In genomic region chr20:57414867-57415592, GRCh38 we compare ENCODE assay signal across 1 cellular context.
A peak's percentile ranks its signal among the peaks of the same experiment; 100 is the strongest.
TF ChIP-seq lines count a peak whose summit lies in the region.

No MANE protein-coding gene starts in this region.

TF ChIP-seq in K562, 482 proteins besides CTCF, POLR2A, EP300 and RAD21 (continued from another document and continues in another):
- no peak for TF ChIP-seq ID3 (CRISPR knock-in tag; IDR thresholded peaks at IDR 0.05)
- TF ChIP-seq ID3 (tag; IDR thresholded peaks at IDR 0.05): peak; percentile 57; the same call in 1 of the 2 replicates
- TF ChIP-seq NFYB (IDR thresholded peaks at IDR 0.05; ENCODE audit: extremely low read depth, insufficient read length): no peak
- no peak for TF ChIP-seq ZNF764 (CRISPR knock-in tag; IDR thresholded peaks at IDR 0.05; ENCODE audit: low read depth)
- peak; percentile 57; the same call in 1 of the 2 replicates for TF ChIP-seq ZBTB17 (CRISPR knock-in tag; IDR thresholded peaks at IDR 0.05)
- TF ChIP-seq FOXM1 (IDR thresholded peaks at IDR 0.05; ENCODE audit: low read depth): 0 out of 2 replicates have a peak, but pooled peaks have one; percentile 10
- no peak for TF ChIP-seq FOXM1 (CRISPR knock-in tag; IDR thresholded peaks at IDR 0.05; ENCODE audit: low read depth)
- no peak for TF ChIP-seq HNRNPK (IDR thresholded peaks at IDR 0.05; ENCODE audit: low read depth, low read length, poor library complexity, severe bottlenecking)
- TF ChIP-seq CHD4 (IDR thresholded peaks at IDR 0.05; ENCODE audit: insufficient read depth, insufficient replicate concordance, low read depth, low read length, poor library complexity, severe bottlenecking): peak; percentile 83
- TF ChIP-seq HNRNPLL (IDR thresholded peaks at IDR 0.05; ENCODE audit: low read depth, low read length, poor library complexity, severe bottlenecking): no peak
- peak; percentile 60; the same call in 1 of the 2 replicates for TF ChIP-seq CREB3 (tag; conservative IDR thresholded peaks at IDR 0.05; ENCODE audit: low read depth)
- TF ChIP-seq MEF2A (IDR thresholded peaks at IDR 0.05; ENCODE audit: control insufficient read depth, low read depth, low read length): no peak
- TF ChIP-seq CGGBP1 (CRISPR knock-in tag; IDR thresholded peaks at IDR 0.05): no peak
- no peak for TF ChIP-seq ZNF217 (CRISPR knock-in tag; IDR thresholded peaks at IDR 0.05)
- TF ChIP-seq FOSL1 (tag; conservative IDR thresholded peaks at IDR 0.05): peak; percentile 81
- no peak for TF ChIP-seq NFATC3 (IDR thresholded peaks at IDR 0.05)
- TF ChIP-seq RBM39 (optimal IDR thresholded peaks at IDR 0.05; ENCODE audit: low read depth, low read length): no peak
- no peak for TF ChIP-seq ZNF347 (CRISPR knock-in tag; IDR thresholded peaks at IDR 0.05; ENCODE audit: low read depth)
- TF ChIP-seq FOXK2 (conservative IDR thresholded peaks at IDR 0.05 in 1 of 2, IDR thresholded peaks at IDR 0.05 in 1 of 2; ENCODE audit: low read depth in 2 of 2): peak; percentile 83 to 89
- TF ChIP-seq C11orf30 (IDR thresholded peaks at IDR 0.05; ENCODE audit: low read depth): peak; percentile 90
- TF ChIP-seq CTBP1 (IDR thresholded peaks at IDR 0.05; ENCODE audit: borderline replicate concordance): peak; percentile 73
- TF ChIP-seq GMEB1 (CRISPR knock-in tag; IDR thresholded peaks at IDR 0.05): no peak
- TF ChIP-seq ZNF24 (IDR thresholded peaks at IDR 0.05): peak; percentile 39; the same call in 1 of the 2 replicates
- no peak for TF ChIP-seq GABPB1 (CRISPR knock-in tag; IDR thresholded peaks at IDR 0.05)
- peak; percentile 77 for TF ChIP-seq MAFG (tag; conservative IDR thresholded peaks at IDR 0.05)
- TF ChIP-seq FOXA3 (CRISPR knock-in tag; conservative IDR thresholded peaks at IDR 0.05 in 1 of 2, IDR thresholded peaks at IDR 0.05 in 1 of 2): 0 out of 4 replicates have a peak, but pooled peaks of 1 of the 2 experiments have one; percentile 20
- TF ChIP-seq ARNT (IDR thresholded peaks at IDR 0.05): no peak; a peak in 1 of 4 replicates
- TF ChIP-seq DPF2 (IDR thresholded peaks at IDR 0.05): peak; percentile 87
- no peak for TF ChIP-seq ILF3 (IDR thresholded peaks at IDR 0.05; ENCODE audit: borderline replicate concordance)
- 0 out of 2 replicates have a peak, but pooled peaks have one; percentile 45 for TF ChIP-seq MIER1 (IDR thresholded peaks at IDR 0.05; ENCODE audit: low read depth)
- peak; percentile 53; the same call in 1 of the 2 replicates for TF ChIP-seq ZBTB7A (IDR thresholded peaks at IDR 0.05; ENCODE audit: borderline replicate concordance, control insufficient read depth, low read depth, low read length)
- peak; percentile 29 for TF ChIP-seq NFIC (IDR thresholded peaks at IDR 0.05)
- no peak for TF ChIP-seq TAF15 (IDR thresholded peaks at IDR 0.05; ENCODE audit: low read depth, low read length)
- peak; percentile 75 for TF ChIP-seq CCNT2 (IDR thresholded peaks at IDR 0.05; ENCODE audit: borderline replicate concordance, extremely low read depth, insufficient read length, low read depth, low read length)
- TF ChIP-seq PYGO2 (tag; IDR thresholded peaks at IDR 0.05): no peak
- peak; percentile 70 for TF ChIP-seq ZNF263 (CRISPR knock-in tag; IDR thresholded peaks at IDR 0.05; ENCODE audit: borderline replicate concordance)
- peak; percentile 51; the same call in 1 of the 2 replicates for TF ChIP-seq ZNF134 (CRISPR knock-in tag; conservative IDR thresholded peaks at IDR 0.05)
- no peak for TF ChIP-seq PRMT5 (CRISPR knock-in tag; IDR thresholded peaks at IDR 0.05)
- peak; percentile 79 for TF ChIP-seq HMGN3 (IDR thresholded peaks at IDR 0.05; ENCODE audit: borderline replicate concordance, extremely low read depth, insufficient read length, low read depth, low read length)
- 0 out of 2 replicates have a peak, but pooled peaks have one; percentile 22 for TF ChIP-seq REST (CRISPR knock-in tag; IDR thresholded peaks at IDR 0.05; ENCODE audit: low read depth)
- no peak for TF ChIP-seq ZNF655 (CRISPR knock-in tag; IDR thresholded peaks at IDR 0.05)
- peak; percentile 78 for TF ChIP-seq CBFA2T2 (conservative IDR thresholded peaks at IDR 0.05)
- TF ChIP-seq SIN3A (IDR thresholded peaks at IDR 0.05; ENCODE audit: borderline replicate concordance in 2 of 2, control insufficient read depth in 1 of 2, low read depth in 2 of 2, low read length in 2 of 2): 0 out of 4 replicates have a peak, but pooled peaks of 1 of the 2 experiments have one; percentile 16
- TF ChIP-seq ELK1 (CRISPR knock-in tag; IDR thresholded peaks at IDR 0.05): no peak
- 0 out of 2 replicates have a peak, but pooled peaks have one; percentile 70 for TF ChIP-seq FOXJ2 (tag; IDR thresholded peaks at IDR 0.05)
- TF ChIP-seq CCAR2 (IDR thresholded peaks at IDR 0.05; ENCODE audit: low read depth, low read length): no peak
- no peak for TF ChIP-seq STAT5B (CRISPR knock-in tag; IDR thresholded peaks at IDR 0.05)
- no peak for TF ChIP-seq SLC30A9 (CRISPR knock-in tag; IDR thresholded peaks at IDR 0.05)
- peak; percentile 32; the same call in 1 of the 2 replicates for TF ChIP-seq MBD2 (IDR thresholded peaks at IDR 0.05; ENCODE audit: borderline replicate concordance, low read depth)
- peak; percentile 84 for TF ChIP-seq ESRRA (IDR thresholded peaks at IDR 0.05; ENCODE audit: borderline replicate concordance, low read depth)
- no peak for TF ChIP-seq DEAF1 (CRISPR knock-in tag; IDR thresholded peaks at IDR 0.05)
- TF ChIP-seq TBL1XR1 (IDR thresholded peaks at IDR 0.05; ENCODE audit: low read length in 2 of 2): no peak
- no peak for TF ChIP-seq HMBOX1 (IDR thresholded peaks at IDR 0.05)
- peak; percentile 50 for TF ChIP-seq MTA2 (IDR thresholded peaks at IDR 0.05; ENCODE audit: low read depth)
- TF ChIP-seq STAG1 (CRISPR knock-in tag; IDR thresholded peaks at IDR 0.05; ENCODE audit: borderline replicate concordance): no peak
- peak; percentile 84 for TF ChIP-seq SMARCA4 (IDR thresholded peaks at IDR 0.05)
- no peak for TF ChIP-seq ZFP30 (CRISPR knock-in tag; IDR thresholded peaks at IDR 0.05; ENCODE audit: borderline replicate concordance)
- TF ChIP-seq HDAC1 (IDR thresholded peaks at IDR 0.05): peak; percentile 71 to 81; a peak in 2 of 4 replicates
- peak; percentile 49; the same call in 1 of the 2 replicates for TF ChIP-seq CHAMP1 (IDR thresholded peaks at IDR 0.05)
